ENCODE assay signal across 8 cellular contexts in genomic region chr7:24573008-24573553, GRCh38. TPM values are rescaled to one million over a fixed set of nuclear protein-coding genes. Genes with fewer than 3 reads are reported as not detected.
DNase-seq lines count a peak whose midpoint lies in the region; ATAC-seq, FAIRE-seq and TF ChIP-seq lines count a peak whose summit lies in the region.

TSS of gene PALS2 (plus strand) at chr7:24573452. CDS start at chr7:24623668, 50,216 bp downstream.

- no peak for TF ChIP-seq EP300 in K562 (IDR thresholded peaks at IDR 0.05; ENCODE audit: low read length)

- TF ChIP-seq RAD21 in K562 (CRISPR knock-in tag; conservative IDR thresholded peaks at IDR 0.05 in 1 of 2, IDR thresholded peaks at IDR 0.05 in 1 of 2): no peak

- BruUV-seq in K562 (replicated peaks; lab: Mats Ljungman, UMichigan): no TSS peak

- CTCF ChIA-PET in K562 (lab: Yijun Ruan, JAX; ENCODE audit: low intra/inter-chr PET ratio): no interaction called here

- H3K4me3 ChIP-seq in K562: peak within 1 kb of the TSS; percentile 74
- H3K4me3 ChIP-seq in iPS DF 6.9 (ENCODE audit: low read length): peak within 1 kb of the TSS; percentile 96
- peak within 1 kb of the TSS; percentile 70 to 96 (median 84) for H3K4me3 ChIP-seq in gastrocnemius medialis

- no peaks in the 10 kb centered on the region for H3K9me1 ChIP-seq in K562 (ENCODE audit: control insufficient read depth, insufficient read depth, low read length)

- peaks cover 6% of the 10 kb centered on the region for H4K20me1 ChIP-seq in K562 (replicated peaks; ENCODE audit: control insufficient read depth, insufficient read depth, low read length)

- ATAC-seq in HG02610 (IDR thresholded peaks at IDR 0.05; ENCODE audit: unreplicated experiment): peak; percentile 47
- peak; percentile 78 for ATAC-seq in K562
- peak; percentile 81 to 85 for ATAC-seq in gastrocnemius medialis
- no peak for ATAC-seq in HG03378 (IDR thresholded peaks at IDR 0.05; ENCODE audit: unreplicated experiment)

- FAIRE-seq in K562 (lab: Jason Lieb, UNC): no peak

- peaks cover 44% of the 10 kb centered on the region for H3K79me2 ChIP-seq in K562 (ENCODE audit: control insufficient read depth, insufficient read depth, low read length)

- H3K4me1 ChIP-seq in K562 (replicated peaks in 1 of 2; ENCODE audit: control insufficient read depth in 2 of 2, insufficient read depth in 2 of 2, low read length in 2 of 2) (peaks cover 11 to 16% of the 10 kb centered on the region in 2 experiments; a peak in 4 of 5 replicates), iPS DF 6.9 (ENCODE audit: control insufficient read depth, insufficient read depth, low read length) (peaks cover 4% of the 10 kb centered on the region), gastrocnemius medialis (peaks cover 19 to 33% of the 10 kb centered on the region in 2 donors)

- POLR2A ChIA-PET in K562 (lab: Yijun Ruan, JAX): interaction anchor here (0.7 kb wide), 3 partner anchors 16 to 338 kb away, joined by 3 to 4 read pairs (median 3); no protein-coding TSS in a partner anchor

- TF ChIP-seq POLR2A in K562 (conservative IDR thresholded peaks at IDR 0.05) (peak; percentile 76), gastrocnemius medialis (IDR thresholded peaks at IDR 0.05) (peak; percentile 73 to 75)

- peak within 1 kb of the TSS; percentile 83 for H3K4me2 ChIP-seq in K562 (ENCODE audit: insufficient read depth, low read length)

- no peak for TF ChIP-seq CTCF in GM13976 (IDR thresholded peaks at IDR 0.05; ENCODE audit: borderline replicate concordance, control extremely low read depth, extremely low read depth, insufficient read depth, missing control alignments)
- TF ChIP-seq CTCF in K562 (IDR thresholded peaks at IDR 0.05 in 2 of 3, conservative IDR thresholded peaks at IDR 0.05 in 1 of 3; ENCODE audit: insufficient read depth in 2 of 3, low read depth in 1 of 3, low read length in 3 of 3): no peak
- no peak for TF ChIP-seq CTCF in gastrocnemius medialis (IDR thresholded peaks at IDR 0.05 in 4 of 5, conservative IDR thresholded peaks at IDR 0.05 in 1 of 5)

- DNase-seq in GM13976 (ENCODE audit: low spot score) (peak; percentile 91), NCI-H1092 treated with DMSO at 0.1 percent for 48 hours (lab: John Stamatoyannopoulos, UW) (peak; percentile 86), T-helper 9 cell (peak; percentile 67), K562 (ENCODE audit: extremely low read depth in 1 of 4, low spot score in 3 of 4) (peak; percentile 82 to 87 (median 85)), iPS DF 6.9 (ENCODE audit: low read depth, low spot score) (no peak), gastrocnemius medialis (peak; percentile 63 to 66)

- WGBS in K562 (ENCODE audit: insufficient coverage, low coverage, missing lambda C conversion rate): 0% methylated on average over 24 of the region's 69 CpGs
- no CpG with 5 or more reads among the region's 69 CpGs for WGBS in iPS DF 6.9 (ENCODE audit: insufficient coverage, insufficient read length)

- intact Hi-C loops in K562 (cut with micrococcal nuclease) (no loop called here), gastrocnemius medialis (cut with DNase I; ENCODE audit: low total_unique reads) (loop anchor here (1.0 to 10.0 kb wide), 3 partner anchors 171 to 552 kb away; partner anchors contain the start of gene CYCS)

- H2AFZ ChIP-seq in K562 (ENCODE audit: low read depth, low read length): peak within 1 kb of the TSS; percentile 90

- peak within 1 kb of the TSS; percentile 65 for H3K27ac ChIP-seq in K562 (ENCODE audit: extremely low read depth, low read depth, low read length)
- H3K27ac ChIP-seq in iPS DF 6.9 (ENCODE audit: low read length): no peak within 1 kb of the TSS
- peak within 1 kb of the TSS; percentile 95 to 97 (median 96) for H3K27ac ChIP-seq in gastrocnemius medialis

- no peaks in the 10 kb centered on the region for H3K9me3 ChIP-seq in K562 (replicated peaks; ENCODE audit: control insufficient read depth, insufficient read depth, low read depth, low read length)
- H3K9me3 ChIP-seq in iPS DF 6.9 (ENCODE audit: control insufficient read depth, insufficient read depth, low read length): no peaks in the 10 kb centered on the region
- H3K9me3 ChIP-seq in gastrocnemius medialis: no peaks in the 10 kb centered on the region

- H3K27me3 ChIP-seq in K562 (ENCODE audit: control insufficient read depth in 2 of 2, insufficient read depth in 2 of 2, low read length in 2 of 2) (peaks cover 2 to 6% of the 10 kb centered on the region in 2 experiments; a peak in 3 of 5 replicates), iPS DF 6.9 (ENCODE audit: control insufficient read depth, insufficient read depth, low read length) (no peaks in the 10 kb centered on the region), gastrocnemius medialis (no peaks in the 10 kb centered on the region)

- H3K9ac ChIP-seq in K562 (ENCODE audit: insufficient read depth in 1 of 2, low read depth in 2 of 2, low read length in 2 of 2): peak within 1 kb of the TSS; percentile 72 to 93

- H3K36me3 ChIP-seq in K562 (ENCODE audit: control insufficient read depth, insufficient read depth, low read length): no peaks in the 10 kb centered on the region
- H3K36me3 ChIP-seq in iPS DF 6.9 (ENCODE audit: control insufficient read depth, insufficient read depth, low read length): no peaks in the 10 kb centered on the region
- no peaks in the 10 kb centered on the region for H3K36me3 ChIP-seq in gastrocnemius medialis

- in situ Hi-C loops in GM13976 (cut with MboI; ENCODE audit: low sequenced_read_pairs, unreplicated experiment): loop anchor here (10.0 kb wide), 1 partner anchor 158 kb away; no protein-coding TSS in a partner anchor
- in situ Hi-C loops in K562 (cut with MboI): no loop called here
- in situ Hi-C loops in gastrocnemius medialis (cut with MboI; ENCODE audit: low sequenced_read_pairs in 4 of 4): loop anchor here in 1 of 4 donors (10.0 kb wide), 1 partner anchor 92 kb away; no protein-coding TSS in a partner anchor

TF ChIP-seq in K562, 482 proteins besides CTCF, POLR2A, EP300 and RAD21 (continues in another document):
- 0 out of 2 replicates have a peak, but pooled peaks have one; percentile 33 for TF ChIP-seq ZNF766 (CRISPR knock-in tag; conservative IDR thresholded peaks at IDR 0.05)
- peak; percentile 43; the same call in 1 of the 2 replicates for TF ChIP-seq BCOR (IDR thresholded peaks at IDR 0.05)
- TF ChIP-seq PHF8 (IDR thresholded peaks at IDR 0.05; ENCODE audit: borderline replicate concordance, low read length): peak; percentile 59; the same call in 1 of the 2 replicates
- TF ChIP-seq, protein P1, sequence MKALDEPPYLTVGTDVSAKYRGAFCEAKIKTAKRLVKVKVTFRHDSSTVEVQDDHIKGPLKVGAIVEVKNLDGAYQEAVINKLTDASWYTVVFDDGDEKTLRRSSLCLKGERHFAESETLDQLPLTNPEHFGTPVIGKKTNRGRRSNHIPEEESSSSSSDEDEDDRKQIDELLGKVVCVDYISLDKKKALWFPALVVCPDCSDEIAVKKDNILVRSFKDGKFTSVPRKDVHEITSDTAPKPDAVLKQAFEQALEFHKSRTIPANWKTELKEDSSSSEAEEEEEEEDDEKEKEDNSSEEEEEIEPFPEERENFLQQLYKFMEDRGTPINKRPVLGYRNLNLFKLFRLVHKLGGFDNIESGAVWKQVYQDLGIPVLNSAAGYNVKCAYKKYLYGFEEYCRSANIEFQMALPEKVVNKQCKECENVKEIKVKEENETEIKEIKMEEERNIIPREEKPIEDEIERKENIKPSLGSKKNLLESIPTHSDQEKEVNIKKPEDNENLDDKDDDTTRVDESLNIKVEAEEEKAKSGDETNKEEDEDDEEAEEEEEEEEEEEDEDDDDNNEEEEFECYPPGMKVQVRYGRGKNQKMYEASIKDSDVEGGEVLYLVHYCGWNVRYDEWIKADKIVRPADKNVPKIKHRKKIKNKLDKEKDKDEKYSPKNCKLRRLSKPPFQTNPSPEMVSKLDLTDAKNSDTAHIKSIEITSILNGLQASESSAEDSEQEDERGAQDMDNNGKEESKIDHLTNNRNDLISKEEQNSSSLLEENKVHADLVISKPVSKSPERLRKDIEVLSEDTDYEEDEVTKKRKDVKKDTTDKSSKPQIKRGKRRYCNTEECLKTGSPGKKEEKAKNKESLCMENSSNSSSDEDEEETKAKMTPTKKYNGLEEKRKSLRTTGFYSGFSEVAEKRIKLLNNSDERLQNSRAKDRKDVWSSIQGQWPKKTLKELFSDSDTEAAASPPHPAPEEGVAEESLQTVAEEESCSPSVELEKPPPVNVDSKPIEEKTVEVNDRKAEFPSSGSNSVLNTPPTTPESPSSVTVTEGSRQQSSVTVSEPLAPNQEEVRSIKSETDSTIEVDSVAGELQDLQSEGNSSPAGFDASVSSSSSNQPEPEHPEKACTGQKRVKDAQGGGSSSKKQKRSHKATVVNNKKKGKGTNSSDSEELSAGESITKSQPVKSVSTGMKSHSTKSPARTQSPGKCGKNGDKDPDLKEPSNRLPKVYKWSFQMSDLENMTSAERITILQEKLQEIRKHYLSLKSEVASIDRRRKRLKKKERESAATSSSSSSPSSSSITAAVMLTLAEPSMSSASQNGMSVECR (CRISPR knock-in tag; IDR thresholded peaks at IDR 0.05): peak; percentile 57
- peak; percentile 72 for TF ChIP-seq SUPT5H (IDR thresholded peaks at IDR 0.05)

RNA-seq across cellular contexts. Expression of gene PALS2, which starts in this region (rescaled TPM):
- 7.4 and 46.8 TPM in 2 replicates for total RNA-seq in K562 (2011; cell fraction: chromatin; rRNA removed; ENCODE audit: low replicate concordance)
- 3.7 and 6.4 TPM in 2 replicates for total RNA-seq in K562 (2011; cell fraction: nucleolus; rRNA removed)
- total RNA-seq in K562 (2011; cell fraction: nucleoplasm; rRNA removed): 14.3 and 25.1 TPM in 2 replicates
- total RNA-seq in K562 (2014; rRNA removed) (10.6 and 10.8 TPM in 2 replicates), K562 (2014; rRNA removed; fragmentation: Illumina TruSeq; extraction: Trizol) (23.1 and 26.9 TPM in 2 replicates), K562 (2015; rRNA removed; fragmentation: Illumina TruSeq; extraction: Trizol) (17.6 and 17.7 TPM in 2 replicates), K562 (2021) (30.4 and 35.0 TPM in 2 replicates), gastrocnemius medialis (10 to 100 TPM; 11.2 to 17.3 (median 12.4) TPM)
- polyA plus RNA-seq in K562 (2011; rRNA removed) (14.4 and 20.2 TPM in 2 replicates), K562 (2014; fragmentation: Illumina TruSeq; extraction: Trizol) (15.8 and 17.5 TPM in 2 replicates), K562 (2014; fragmentation: Nextera tagmentation; extraction: Ambion mirVana) (1 to 10 TPM; 5.9 to 7.2 TPM), K562 (2014; rRNA removed) (11.6 and 18.9 TPM in 2 replicates)
- polyA plus RNA-seq in K562 (2011; cell fraction: cytosol; rRNA removed): 2.9 and 5.6 TPM in 2 replicates
- polyA plus RNA-seq in K562 (2011; cell fraction: nucleus; rRNA removed): 5.3 and 7.9 TPM in 2 replicates
- polyA plus RNA-seq in K562 (2012): 8.7 and 13.3 TPM in 2 replicates
- 53.0 and 69.7 TPM in 2 replicates for polyA minus RNA-seq in K562 (2011; rRNA and poly(A)+ RNA removed)
- polyA minus RNA-seq in K562 (2011; cell fraction: cytosol; rRNA and poly(A)+ RNA removed): 19.5 and 19.7 TPM in 2 replicates
- 9.0 and 16.4 TPM in 2 replicates for polyA minus RNA-seq in K562 (2011; cell fraction: nucleus; rRNA and poly(A)+ RNA removed)
